Comparison of ENCODE assay signal across 19 cellular contexts in the genomic region with DNA sequence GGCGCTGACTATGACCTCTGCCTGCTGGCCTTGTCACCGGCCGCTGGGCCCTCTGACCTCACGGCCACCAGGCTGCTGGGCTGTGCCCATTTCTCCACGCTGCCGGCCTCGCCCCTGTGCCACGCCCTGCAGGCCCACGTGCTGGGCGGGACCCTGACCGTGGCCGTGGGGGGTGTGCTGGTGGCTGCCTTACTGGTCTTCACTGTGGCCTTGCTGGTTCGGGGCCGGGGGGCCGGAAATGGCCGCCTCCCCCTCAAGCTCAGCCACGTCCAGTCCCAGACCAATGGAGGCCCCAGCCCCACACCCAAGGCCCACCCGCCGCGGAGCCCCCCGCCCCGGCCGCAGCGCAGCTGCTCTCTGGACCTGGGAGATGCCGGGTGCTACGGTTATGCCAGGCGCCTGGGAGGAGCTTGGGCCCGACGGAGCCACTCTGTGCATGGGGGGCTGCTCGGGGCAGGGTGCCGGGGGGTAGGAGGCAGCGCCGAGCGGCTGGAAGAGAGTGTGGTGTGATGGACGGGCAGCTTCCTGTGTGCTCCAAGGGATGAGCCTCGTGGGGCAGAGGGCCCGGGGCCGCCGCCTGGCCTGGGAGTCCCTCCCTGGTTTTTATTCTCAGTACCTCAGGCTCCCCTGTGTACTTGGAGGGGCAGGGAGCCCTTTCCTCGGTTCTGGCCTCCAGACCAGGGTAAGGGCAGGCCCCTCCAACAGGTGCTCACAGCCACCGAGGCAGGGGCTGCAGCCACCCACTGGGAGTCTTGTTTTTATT.
"Had no signal": no experiment of that assay in that cellular context is flagged by ENCODE, and none has a peak within 500 bp of the region (broad histone marks: within the 10 kb centered on the region; RNA-seq: fewer than 3 reads in every experiment).

No MANE protein-coding gene starts in this region.

- H3K36me3 ChIP-seq: ascending aorta, prostate gland had no signal

- DNase-seq: activated CD4-positive, alpha-beta T cell treated with anti-CD3 and anti-CD28 coated beads, Interleukin-2, amount 50 U/mL, for 4 hours; activated naive CD4-positive, alpha-beta T cell; activated naive CD8-positive, alpha-beta T cell treated with anti-CD3 and anti-CD28 coated beads, Interleukin-2, amount 50 U/mL, for 24 hours; foreskin melanocyte; kidney glomerular epithelial cell; naive thymus-derived CD8-positive, alpha-beta T cell; nucleus accumbens; stimulated activated CD4-positive, alpha-beta T cell treated with anti-CD3 and anti-CD28 coated beads, Interleukin-2, amount 100 ng/mL, for 48 hours; stimulated activated naive CD4-positive, alpha-beta T cell treated with Interleukin-2 at 50 U/mL for 16 hours; T-helper 17 cell; trophoblast cell had no signal

- H3K27me3 ChIP-seq: ascending aorta had no signal

- H3K27ac Mint-ChIP-seq: activated naive CD8-positive, alpha-beta T cell treated with anti-CD3 and anti-CD28 coated beads, Interleukin-2, amount 50 U/mL, for 24 hours; naive thymus-derived CD8-positive, alpha-beta T cell; T-helper 17 cell had no signal

- H3K27ac ChIP-seq: ascending aorta, prostate gland had no signal

- H3K4me1 ChIP-seq: prostate gland had no signal

- H3K4me3 Mint-ChIP-seq: activated naive CD8-positive, alpha-beta T cell treated with anti-CD3 and anti-CD28 coated beads, Interleukin-2, amount 50 U/mL, for 24 hours; T-helper 17 cell had no signal

- H3K9me3 ChIP-seq: ascending aorta, prostate gland had no signal

- H3K9me3 Mint-ChIP-seq: activated naive CD8-positive, alpha-beta T cell treated with anti-CD3 and anti-CD28 coated beads, Interleukin-2, amount 50 U/mL, for 24 hours; naive thymus-derived CD8-positive, alpha-beta T cell had no signal

- H3K4me3 ChIP-seq: ascending aorta, lung, prostate gland had no signal

- H3K36me3 Mint-ChIP-seq: naive thymus-derived CD8-positive, alpha-beta T cell had no signal

- ATAC-seq: activated CD4-positive, CD25-positive, alpha-beta regulatory T cell treated with anti-CD3 and anti-CD28 coated beads, Interleukin-2, amount 50 U/mL, for 24 hours; activated naive CD8-positive, alpha-beta T cell treated with anti-CD3 and anti-CD28 coated beads, Interleukin-2, amount 50 U/mL, for 24 hours; naive thymus-derived CD8-positive, alpha-beta T cell; T-helper 17 cell had no signal

- H3K27me3 Mint-ChIP-seq: activated naive CD8-positive, alpha-beta T cell treated with anti-CD3 and anti-CD28 coated beads, Interleukin-2, amount 50 U/mL, for 24 hours; naive thymus-derived CD8-positive, alpha-beta T cell; T-helper 17 cell had no signal

- FAIRE-seq: bronchial epithelial cell, colon, endothelial cell of umbilical vein, TTC549 had no signal
